In genomic region chr7:134451656-134452055, GRCh38 we compare ENCODE assay signal across 1 cellular context.
A peak's percentile ranks its signal among the peaks of the same experiment; 100 is the strongest.
TF ChIP-seq lines count a peak whose summit lies in the region.

No MANE protein-coding gene starts in this region.

TF ChIP-seq in K562, 482 proteins besides CTCF, POLR2A, EP300 and RAD21 (continued from another document):
- 0 out of 2 replicates have a peak, but pooled peaks have one; percentile 32 for TF ChIP-seq MGA (IDR thresholded peaks at IDR 0.05)
